20 cellular contexts compared by ENCODE assay signal in genomic region chr3:38641461-38642110, GRCh38. TPM values are rescaled to one million over a fixed set of nuclear protein-coding genes. Genes with fewer than 3 reads are reported as not detected.
"Had no signal": no experiment of that assay in that cellular context is flagged by ENCODE, and none has a peak within 500 bp of the region (broad histone marks: within the 10 kb centered on the region; RNA-seq: fewer than 3 reads in every experiment).

No MANE protein-coding gene starts in this region.

- H3K27ac ChIP-seq: cardiac muscle cell, hepatocyte, pancreas, tibial nerve, vagina had no signal

- H3K4me3 Mint-ChIP-seq: activated CD8-positive, alpha-beta memory T cell treated with anti-CD3 and anti-CD28 coated beads, Interleukin-2, amount 10 ng/mL, durations not matched to agents 7 days and 5 days; neural crest cell; stimulated activated memory B cell treated with anti-CD40 and anti-IgM and Interleukin-4, amounts not matched to agents 10 μg/mL and 1 μg/mL and 100 μg/mL, for 72 hours; T-cell had no signal

- H3K27me3 ChIP-seq: pancreas, tibial nerve, vagina had no signal

- H3K36me3 Mint-ChIP-seq: activated CD8-positive, alpha-beta memory T cell treated with anti-CD3 and anti-CD28 coated beads, Interleukin-2, amount 10 ng/mL, durations not matched to agents 7 days and 5 days; stimulated activated memory B cell treated with anti-CD40 and anti-IgM and Interleukin-4, amounts not matched to agents 10 μg/mL and 1 μg/mL and 100 μg/mL, for 72 hours; T-cell had no signal

- H3K9me3 Mint-ChIP-seq: activated T-helper 2 cell treated with anti-CD3 and anti-CD28 coated beads, Interferon-gamma antibody, Interleukin-2, Interleukin-4, amounts not matched to agents 10 μg/mL and 5 μg/mL and 100 μg/mL, durations not matched to agents 14 hours and 24 hours and 36 hours; neural crest cell; stimulated activated memory B cell treated with anti-CD40 and anti-IgM and Interleukin-4, amounts not matched to agents 10 μg/mL and 1 μg/mL and 100 μg/mL, for 72 hours; T-cell had no signal

- FAIRE-seq: colon, endometrium, pancreas had no signal

- H3K4me1 ChIP-seq: pancreas, tibial nerve, vagina had no signal

- H3K9me3 ChIP-seq: pancreas, tibial nerve, vagina had no signal

- H3K27ac Mint-ChIP-seq: activated CD8-positive, alpha-beta memory T cell treated with anti-CD3 and anti-CD28 coated beads, Interleukin-2, amount 10 ng/mL, durations not matched to agents 7 days and 5 days; activated T-helper 2 cell treated with anti-CD3 and anti-CD28 coated beads, Interferon-gamma antibody, Interleukin-2, Interleukin-4, amounts not matched to agents 10 μg/mL and 5 μg/mL and 100 μg/mL, durations not matched to agents 14 hours and 24 hours and 36 hours; stimulated activated memory B cell treated with anti-CD40 and anti-IgM and Interleukin-4, amounts not matched to agents 10 μg/mL and 1 μg/mL and 100 μg/mL, for 72 hours; T-cell had no signal

- DNase-seq: activated CD4-positive, alpha-beta T cell treated with anti-CD3 and anti-CD28 coated beads, Interleukin-2, amount 50 U/mL, for 4 hours; activated CD4-positive, CD25-positive, alpha-beta regulatory T cell treated with anti-CD3 and anti-CD28 coated beads, Interleukin-2, amount 50 U/mL, for 72 hours; activated CD8-positive, alpha-beta memory T cell treated with anti-CD3 and anti-CD28 coated beads, Interleukin-2, amount 10 ng/mL, durations not matched to agents 7 days and 5 days; activated naive CD4-positive, alpha-beta T cell treated with anti-CD3 and anti-CD28 coated beads, Interleukin-2, amount 50 U/mL, for 16 hours; activated T-cell treated with anti-CD3 and anti-CD28 coated beads, Interleukin-2, amount 50 U/mL, for 1 hour; midbrain; pancreas; stimulated activated CD4-positive, alpha-beta T cell treated with anti-CD3 and anti-CD28 coated beads, Interleukin-2, amount 100 ng/mL, for 48 hours; T-helper 9 cell had no signal

- H3K36me3 ChIP-seq: cardiac muscle cell, pancreas, tibial nerve, vagina had no signal

- ATAC-seq: activated CD8-positive, alpha-beta memory T cell treated with anti-CD3 and anti-CD28 coated beads, Interleukin-2, amount 10 ng/mL, durations not matched to agents 7 days and 5 days; pancreas; stimulated activated memory B cell treated with anti-CD40 and anti-IgM and Interleukin-4, amounts not matched to agents 10 μg/mL and 1 μg/mL and 100 μg/mL, for 72 hours; T-cell had no signal

- H3K4me1 Mint-ChIP-seq: stimulated activated memory B cell treated with anti-CD40 and anti-IgM and Interleukin-4, amounts not matched to agents 10 μg/mL and 1 μg/mL and 100 μg/mL, for 72 hours; T-cell had no signal

- H3K4me3 ChIP-seq: cardiac muscle cell, hepatocyte, lung, pancreas, tibial nerve, vagina had no signal

RNA-seq across cellular contexts. Expression of gene SCN5A, which starts 7.9 kb away (rescaled TPM):
- total RNA-seq: activated CD8-positive, alpha-beta memory T cell treated with anti-CD3 and anti-CD28 coated beads, Interleukin-2, amount 10 ng/mL, durations not matched to agents 7 days and 5 days; activated T-helper 2 cell treated with anti-CD3 and anti-CD28 coated beads, Interferon-gamma antibody, Interleukin-2, Interleukin-4, amounts not matched to agents 10 μg/mL and 5 μg/mL and 100 μg/mL, durations not matched to agents 14 hours and 24 hours and 36 hours had no signal
